ENCODE assay signal across 31 cellular contexts in the genomic region with DNA sequence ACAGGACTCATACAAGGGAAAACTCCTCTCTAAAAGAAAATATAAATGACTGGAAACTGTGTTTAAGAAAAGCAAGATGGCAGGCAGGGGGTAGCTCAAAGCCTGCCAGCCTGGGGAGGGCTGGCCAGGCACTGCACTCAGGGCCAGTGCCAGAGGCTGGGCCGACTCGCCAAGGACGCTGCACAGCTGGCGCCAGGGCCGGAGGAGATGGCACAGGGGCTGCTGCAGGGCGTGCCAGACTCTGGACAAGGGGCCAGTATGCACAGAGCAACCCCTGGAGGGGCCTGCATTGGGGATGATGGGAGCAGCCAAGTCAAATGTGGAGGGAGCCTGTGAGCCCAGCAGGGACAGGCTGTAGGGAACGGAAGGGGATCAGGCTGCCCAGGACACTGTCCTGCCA. TPM values are rescaled to one million over a fixed set of nuclear protein-coding genes. Genes with fewer than 3 reads are reported as not detected.
"Had no signal": no experiment of that assay in that cellular context is flagged by ENCODE, and none has a peak within 500 bp of the region (broad histone marks: within the 10 kb centered on the region; RNA-seq: fewer than 3 reads in every experiment).

No MANE protein-coding gene starts in this region.

- H3K36me3 Mint-ChIP-seq: activated naive CD4-positive, alpha-beta T cell treated with anti-CD3 and anti-CD28 coated beads, Interleukin-2, amount 50 U/mL, for 24 hours had no signal

- H3K9ac ChIP-seq: KMS-11, SK-N-SH had no signal

- H3K27me3 Mint-ChIP-seq: activated CD4-positive, alpha-beta T cell treated with anti-CD3 and anti-CD28 coated beads, Interleukin-2, amount 10 ng/mL, durations not matched to agents 24 days and 14 days; activated CD8-positive, alpha-beta memory T cell treated with anti-CD3 and anti-CD28 coated beads, Interleukin-2, amount 10 ng/mL, durations not matched to agents 7 days and 5 days; activated T-cell treated with anti-CD3 and anti-CD28 coated beads, Interleukin-2, amount 50 U/mL, for 24 hours had no signal

- H3K27ac Mint-ChIP-seq: activated CD4-positive, alpha-beta T cell treated with anti-CD3 and anti-CD28 coated beads, Interleukin-2, amount 10 ng/mL, durations not matched to agents 24 days and 14 days; activated CD8-positive, alpha-beta memory T cell treated with anti-CD3 and anti-CD28 coated beads, Interleukin-2, amount 10 ng/mL, durations not matched to agents 7 days and 5 days; activated naive CD4-positive, alpha-beta T cell treated with anti-CD3 and anti-CD28 coated beads, Interleukin-2, amount 50 U/mL, for 24 hours; activated T-cell treated with anti-CD3 and anti-CD28 coated beads, Interleukin-2, amount 50 U/mL, for 24 hours; activated T-helper 1 cell treated with anti-CD3 and anti-CD28 coated beads, Interleukin-12 subunit alpha, Interleukin-12 subunit beta, Interleukin-2, Interleukin-4 antibody, amounts not matched to agents 30 ng/mL and 10 ng/mL and 1 ng/mL, durations not matched to agents 14 hours and 24 hours and 36 hours had no signal

- H3K9me3 Mint-ChIP-seq: activated CD4-positive, alpha-beta T cell treated with anti-CD3 and anti-CD28 coated beads, Interleukin-2, amount 10 ng/mL, durations not matched to agents 24 days and 14 days; activated naive CD4-positive, alpha-beta T cell treated with anti-CD3 and anti-CD28 coated beads, Interleukin-2, amount 50 U/mL, for 24 hours; activated T-cell treated with anti-CD3 and anti-CD28 coated beads, Interleukin-2, amount 50 U/mL, for 24 hours; activated T-helper 1 cell treated with anti-CD3 and anti-CD28 coated beads, Interleukin-12 subunit alpha, Interleukin-12 subunit beta, Interleukin-2, Interleukin-4 antibody, amounts not matched to agents 30 ng/mL and 10 ng/mL and 1 ng/mL, durations not matched to agents 14 hours and 24 hours and 36 hours had no signal

- H3K9me3 ChIP-seq: SJCRH30, SK-N-SH had no signal

- H3K4me3 Mint-ChIP-seq: activated CD4-positive, alpha-beta T cell treated with anti-CD3 and anti-CD28 coated beads, Interleukin-2, amount 10 ng/mL, durations not matched to agents 24 days and 14 days; activated CD8-positive, alpha-beta memory T cell treated with anti-CD3 and anti-CD28 coated beads, Interleukin-2, amount 10 ng/mL, durations not matched to agents 7 days and 5 days; activated naive CD4-positive, alpha-beta T cell treated with anti-CD3 and anti-CD28 coated beads, Interleukin-2, amount 50 U/mL, for 24 hours; activated T-cell treated with anti-CD3 and anti-CD28 coated beads, Interleukin-2, amount 50 U/mL, for 24 hours; activated T-helper 1 cell treated with anti-CD3 and anti-CD28 coated beads, Interleukin-12 subunit alpha, Interleukin-12 subunit beta, Interleukin-2, Interleukin-4 antibody, amounts not matched to agents 30 ng/mL and 10 ng/mL and 1 ng/mL, durations not matched to agents 14 hours and 24 hours and 36 hours had no signal

- DNase-seq: activated CD4-positive, alpha-beta T cell treated with anti-CD3 and anti-CD28 coated beads, Interleukin-2, amount 10 ng/mL, durations not matched to agents 24 days and 14 days; activated CD4-positive, alpha-beta T cell treated with anti-CD3 and anti-CD28 coated beads, Interleukin-2, amount 50 U/mL, for 48 hours; activated CD8-positive, alpha-beta memory T cell treated with anti-CD3 and anti-CD28 coated beads, Interleukin-2, amount 10 ng/mL, durations not matched to agents 7 days and 5 days; activated effector memory CD4-positive, alpha-beta T cell treated with Interleukin-2 at 50 U/mL for 16 hours; activated naive CD4-positive, alpha-beta T cell; activated T-cell treated with anti-CD3 and anti-CD28 coated beads, Interleukin-2, amount 50 U/mL, for 24 hours; brain microvascular endothelial cell; NCI-H1105; NCI-H1694 treated with DMSO at 0.1 percent for 48 hours; NCI-H2081 treated with DMSO at 0.1 percent for 48 hours; NCI-H2171; NCI-H2227 treated with DMSO at 0.1 percent for 48 hours; NCI-H446 treated with DMSO at 0.1 percent for 48 hours; NCI-H526; NCI-H774; NK-92 treated with Interleukin-12 subunit alpha and Interleukin-12 subunit beta, amount 100 ng/mL, for 24 hours; OCI-M1; Right ventricle myocardium superior; RPMI8226; SJCRH30; SK-N-SH; T-helper 1 cell; WERI-Rb-1 had no signal

- H3K4me2 ChIP-seq: KMS-11, SK-N-SH had no signal

- H3K27ac ChIP-seq: brain microvascular endothelial cell, cardiac muscle cell, KMS-11, SJCRH30, WERI-Rb-1 had no signal

- H3K27me3 ChIP-seq: brain microvascular endothelial cell, cardiac muscle cell, SJCRH30 had no signal

- ATAC-seq: activated CD4-positive, CD25-positive, alpha-beta regulatory T cell treated with anti-CD3 and anti-CD28 coated beads, Interleukin-2, amount 50 U/mL, for 24 hours; activated CD8-positive, alpha-beta memory T cell treated with anti-CD3 and anti-CD28 coated beads, Interleukin-2, amount 10 ng/mL, durations not matched to agents 7 days and 5 days; Panc1 had no signal

- H3K4me3 ChIP-seq: cardiac muscle cell, SJCRH30 had no signal

- H3K36me3 ChIP-seq: brain microvascular endothelial cell, cardiac muscle cell had no signal

RNA-seq across cellular contexts. Expression of a gene that starts 12.1 kb away (rescaled TPM):
- total RNA-seq: Right ventricle myocardium superior; T-helper 2 cell treated with Interferon-gamma antibody and Interleukin-4, amounts not matched to agents 100 ng/mL and 5 ng/mL, for 36 hours had no signal

RNA-seq across cellular contexts. Expression of a gene that starts 36.5 kb away (rescaled TPM):
- total RNA-seq: activated CD4-positive, alpha-beta T cell treated with anti-CD3 and anti-CD28 coated beads, Interleukin-2, amount 10 ng/mL, durations not matched to agents 24 days and 14 days; activated T-helper 1 cell treated with anti-CD3 and anti-CD28 coated beads, Interleukin-12 subunit alpha, Interleukin-12 subunit beta, Interleukin-2, Interleukin-4 antibody, amounts not matched to agents 30 ng/mL and 10 ng/mL and 1 ng/mL, durations not matched to agents 14 hours and 24 hours and 36 hours; SJCRH30 had no signal

RNA-seq across cellular contexts. Expression of a gene that starts 41.8 kb away (rescaled TPM):
- total RNA-seq: activated CD4-positive, alpha-beta T cell treated with anti-CD3 and anti-CD28 coated beads, Interleukin-2, amount 10 ng/mL, durations not matched to agents 24 days and 14 days; activated CD8-positive, alpha-beta memory T cell treated with anti-CD3 and anti-CD28 coated beads, Interleukin-2, amount 10 ng/mL, durations not matched to agents 7 days and 5 days; activated T-helper 1 cell treated with anti-CD3 and anti-CD28 coated beads, Interleukin-12 subunit alpha, Interleukin-12 subunit beta, Interleukin-2, Interleukin-4 antibody, amounts not matched to agents 30 ng/mL and 10 ng/mL and 1 ng/mL, durations not matched to agents 14 hours and 24 hours and 36 hours; MCF 10A; Right ventricle myocardium superior; SJCRH30; T-helper 2 cell treated with Interferon-gamma antibody and Interleukin-4, amounts not matched to agents 100 ng/mL and 5 ng/mL, for 36 hours had no signal
